In the genomic region with DNA sequence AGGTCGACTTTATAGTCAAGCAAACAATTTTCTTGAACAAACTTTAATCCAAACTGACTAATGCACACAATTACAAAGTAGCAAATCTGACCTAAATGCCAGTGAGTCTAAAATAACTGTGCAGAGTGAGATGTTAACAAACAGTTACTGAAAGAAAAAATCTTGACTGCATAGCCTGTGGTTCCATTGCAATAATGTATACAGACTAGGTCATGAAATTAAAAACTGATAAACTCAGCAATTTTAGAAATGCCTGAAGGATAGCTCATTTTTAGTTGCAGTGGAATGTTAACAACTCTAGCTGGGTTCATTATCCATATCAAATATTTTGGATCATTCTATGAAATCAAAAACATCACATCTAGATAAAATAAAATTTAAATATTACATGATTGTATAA, we compare ENCODE assay signal across 22 cellular contexts.
"Had no signal": no experiment of that assay in that cellular context is flagged by ENCODE, and none has a peak within 500 bp of the region (broad histone marks: within the 10 kb centered on the region; RNA-seq: fewer than 3 reads in every experiment).

No MANE protein-coding gene starts in this region.

- H3K36me3 ChIP-seq: esophagus squamous epithelium, gastrocnemius medialis, neural progenitor cell, transverse colon, upper lobe of right lung, uterus had no signal

- H3K79me2 ChIP-seq: parathyroid adenoma had no signal

- H3K27me3 ChIP-seq: esophagus squamous epithelium, gastrocnemius medialis, neural progenitor cell, transverse colon, upper lobe of right lung, uterus had no signal

- H2AFZ ChIP-seq: neural progenitor cell, parathyroid adenoma had no signal

- FAIRE-seq: endometrium, kidney had no signal

- H3K9me3 ChIP-seq: esophagus squamous epithelium, gastrocnemius medialis, transverse colon, upper lobe of right lung, uterus had no signal

- DNase-seq: cortex of kidney; effector memory CD8-positive, alpha-beta T cell; erythroblast; esophagus squamous epithelium; gastrocnemius medialis; head of caudate nucleus; kidney; mesendoderm; midbrain; naive thymus-derived CD4-positive, alpha-beta T cell; right cardiac atrium; stimulated activated CD4-positive, alpha-beta T cell treated with anti-CD3 and anti-CD28 coated beads, Interleukin-15, amount 100 ng/mL, for 24 hours; stimulated activated CD4-positive, alpha-beta T cell treated with anti-CD3 and anti-CD28 coated beads, Interleukin-2, amount 100 ng/mL, for 48 hours; stimulated activated naive B cell treated with anti-CD40 and anti-IgM and Interleukin-4, amounts not matched to agents 10 μg/mL and 1 μg/mL and 100 μg/mL, for 72 hours; transverse colon; upper lobe of right lung; uterus had no signal

- H3K4me1 ChIP-seq: esophagus squamous epithelium, gastrocnemius medialis, parathyroid adenoma, transverse colon, upper lobe of right lung, uterus had no signal

- ATAC-seq: effector memory CD8-positive, alpha-beta T cell; gastrocnemius medialis; left lobe of liver; naive thymus-derived CD4-positive, alpha-beta T cell; right cardiac atrium; stimulated activated naive B cell treated with anti-CD40 and anti-IgM and Interleukin-4, amounts not matched to agents 10 μg/mL and 1 μg/mL and 100 μg/mL, for 72 hours; upper lobe of right lung had no signal

- H3K4me2 ChIP-seq: neural progenitor cell had no signal

- H3K27ac ChIP-seq: esophagus squamous epithelium, gastrocnemius medialis, neural progenitor cell, parathyroid adenoma, skin epidermis, transverse colon, upper lobe of right lung, uterus had no signal

- H3K4me3 ChIP-seq: esophagus squamous epithelium, gastrocnemius medialis, neural progenitor cell, skin epidermis, transverse colon, upper lobe of right lung, uterus had no signal

- H3K9ac ChIP-seq: neural progenitor cell, parathyroid adenoma had no signal
